ENCODE assay signal across 1 cellular context in genomic region chr4:12961713-12962112, GRCh38.
TF ChIP-seq lines count a peak whose summit lies in the region.

No MANE protein-coding gene starts in this region.

TF ChIP-seq in HepG2, 621 proteins besides CTCF, POLR2A, EP300 and RAD21 (continued from another document):
- TF ChIP-seq NR2F1 (CRISPR knock-in tag; IDR thresholded peaks at IDR 0.05): no peak
- TF ChIP-seq FOXP4 (CRISPR knock-in tag; IDR thresholded peaks at IDR 0.05): peak; percentile 50; the same call in 1 of the 2 replicates
- TF ChIP-seq RARA (CRISPR knock-in tag; IDR thresholded peaks at IDR 0.05): peak; percentile 55; the same call in 1 of the 2 replicates
- TF ChIP-seq ZNF274 (CRISPR knock-in tag; IDR thresholded peaks at IDR 0.05): no peak
- TF ChIP-seq PCBP1 (IDR thresholded peaks at IDR 0.05; ENCODE audit: borderline replicate concordance, low read depth, low read length): no peak
- TF ChIP-seq ZNF446 (CRISPR knock-in tag; IDR thresholded peaks at IDR 0.05): no peak
- no peak for TF ChIP-seq ZNF451 (CRISPR knock-in tag; IDR thresholded peaks at IDR 0.05)
- TF ChIP-seq HNF4G (IDR thresholded peaks at IDR 0.05; ENCODE audit: borderline replicate concordance, low read depth, low read length): no peak
- TF ChIP-seq HNF4G (CRISPR knock-in tag; IDR thresholded peaks at IDR 0.05; ENCODE audit: borderline replicate concordance, low read depth): no peak
- no peak for TF ChIP-seq SOX13 (IDR thresholded peaks at IDR 0.05)
- no peak for TF ChIP-seq SOX13 (CRISPR knock-in tag; conservative IDR thresholded peaks at IDR 0.05 in 1 of 2, IDR thresholded peaks at IDR 0.05 in 1 of 2)
- TF ChIP-seq PAXIP1 (CRISPR knock-in tag; conservative IDR thresholded peaks at IDR 0.05): peak; percentile 44; the same call in 1 of the 2 replicates
- TF ChIP-seq BRD4 (CRISPR knock-in tag; IDR thresholded peaks at IDR 0.05): no peak
- no peak for TF ChIP-seq TOPORS (CRISPR knock-in tag; IDR thresholded peaks at IDR 0.05)
- no peak for TF ChIP-seq JUND (CRISPR knock-in tag; IDR thresholded peaks at IDR 0.05)
- TF ChIP-seq SMAD3 (CRISPR knock-in tag; IDR thresholded peaks at IDR 0.05): no peak
- TF ChIP-seq NFATC3 (CRISPR knock-in tag; IDR thresholded peaks at IDR 0.05): no peak
- TF ChIP-seq SMC3 (IDR thresholded peaks at IDR 0.05; ENCODE audit: low read length): no peak
- TF ChIP-seq HOMEZ (CRISPR knock-in tag; IDR thresholded peaks at IDR 0.05; ENCODE audit: low read depth): peak; percentile 43; the same call in 1 of the 2 replicates
- TF ChIP-seq ZNF317 (CRISPR knock-in tag; IDR thresholded peaks at IDR 0.05): no peak
- TF ChIP-seq HES4 (CRISPR knock-in tag; IDR thresholded peaks at IDR 0.05; ENCODE audit: borderline replicate concordance): no peak
- TF ChIP-seq ZNF710 (CRISPR knock-in tag; IDR thresholded peaks at IDR 0.05; ENCODE audit: borderline replicate concordance): peak; percentile 48; the same call in 1 of the 2 replicates
- 0 out of 2 replicates have a peak, but pooled peaks have one; percentile 20 for TF ChIP-seq ZMYM4 (CRISPR knock-in tag; IDR thresholded peaks at IDR 0.05)
- TF ChIP-seq GATAD2A (CRISPR knock-in tag; IDR thresholded peaks at IDR 0.05): peak; percentile 59; the same call in 1 of the 2 replicates
- TF ChIP-seq AHDC1 (CRISPR knock-in tag; IDR thresholded peaks at IDR 0.05; ENCODE audit: borderline replicate concordance): peak; percentile 34; the same call in 1 of the 2 replicates
- no peak for TF ChIP-seq SNAPC5 (CRISPR knock-in tag; IDR thresholded peaks at IDR 0.05; ENCODE audit: borderline replicate concordance)
- TF ChIP-seq ATRX (CRISPR knock-in tag; IDR thresholded peaks at IDR 0.05; ENCODE audit: borderline replicate concordance): no peak
- no peak for TF ChIP-seq RXRA (CRISPR knock-in tag; IDR thresholded peaks at IDR 0.05)
- no peak for TF ChIP-seq ZMAT5 (CRISPR knock-in tag; IDR thresholded peaks at IDR 0.05; ENCODE audit: borderline replicate concordance, low read depth)
- no peak for TF ChIP-seq IRF2 (CRISPR knock-in tag; IDR thresholded peaks at IDR 0.05)
- peak; percentile 55; the same call in 1 of the 2 replicates for TF ChIP-seq RXRB (CRISPR knock-in tag; IDR thresholded peaks at IDR 0.05; ENCODE audit: borderline replicate concordance)
- TF ChIP-seq FOXP1 (IDR thresholded peaks at IDR 0.05): no peak
- peak; percentile 64 for TF ChIP-seq FOXP1 (CRISPR knock-in tag; IDR thresholded peaks at IDR 0.05)
- TF ChIP-seq ZKSCAN5 (CRISPR knock-in tag; IDR thresholded peaks at IDR 0.05): no peak
- no peak for TF ChIP-seq ZBTB21 (CRISPR knock-in tag; IDR thresholded peaks at IDR 0.05)
- no peak for TF ChIP-seq RAD51 (IDR thresholded peaks at IDR 0.05; ENCODE audit: borderline replicate concordance)
- 0 out of 2 replicates have a peak, but pooled peaks have one; percentile 17 for TF ChIP-seq ELF3 (CRISPR knock-in tag; IDR thresholded peaks at IDR 0.05)
- TF ChIP-seq POGZ (CRISPR knock-in tag; IDR thresholded peaks at IDR 0.05): no peak; the same call in 1 of the 2 replicates
- no peak for TF ChIP-seq ATF7 (IDR thresholded peaks at IDR 0.05)
- TF ChIP-seq ATF7 (CRISPR knock-in tag; IDR thresholded peaks at IDR 0.05): no peak
- peak; percentile 66; the same call in 1 of the 2 replicates for TF ChIP-seq POGK (CRISPR knock-in tag; conservative IDR thresholded peaks at IDR 0.05)
- no peak for TF ChIP-seq ZNF362 (CRISPR knock-in tag; IDR thresholded peaks at IDR 0.05; ENCODE audit: borderline replicate concordance)
- peak; percentile 48; the same call in 1 of the 2 replicates for TF ChIP-seq MED1 (CRISPR knock-in tag; IDR thresholded peaks at IDR 0.05)
- no peak for TF ChIP-seq SKI (IDR thresholded peaks at IDR 0.05; ENCODE audit: partially characterized antibody)
- no peak for TF ChIP-seq KLF6 (CRISPR knock-in tag; IDR thresholded peaks at IDR 0.05)
- TF ChIP-seq FOXA3 (CRISPR knock-in tag; IDR thresholded peaks at IDR 0.05): peak; percentile 56; the same call in 1 of the 2 replicates
- no peak for TF ChIP-seq ZNF775 (CRISPR knock-in tag; IDR thresholded peaks at IDR 0.05; ENCODE audit: borderline replicate concordance)
- no peak for TF ChIP-seq ZNF333 (CRISPR knock-in tag; IDR thresholded peaks at IDR 0.05; ENCODE audit: borderline replicate concordance)
